ENCODE assay signal across 16 cellular contexts in genomic region chr1:119101563-119101962, GRCh38. TPM values are rescaled to one million over a fixed set of nuclear protein-coding genes. Genes with fewer than 3 reads are reported as not detected.
A peak's percentile ranks its signal among the peaks of the same experiment; 100 is the strongest.
DNase-seq lines count a peak whose midpoint lies in the region; ATAC-seq and TF ChIP-seq lines count a peak whose summit lies in the region.
"Had no signal": no experiment of that assay in that cellular context is flagged by ENCODE, and none has a peak within 500 bp of the region (broad histone marks: within the 10 kb centered on the region; RNA-seq: fewer than 3 reads in every experiment).

No MANE protein-coding gene starts in this region.

- no peaks in the 10 kb centered on the region for H3K9me3 ChIP-seq in gastrocnemius medialis
- H3K9me3 ChIP-seq: BLaER1 treated with 17β-estradiol and CSF1 and Interleukin-3, amounts not matched to agents 10 nM and 100 nM; ovary had no signal

- TF ChIP-seq POLR2A in gastrocnemius medialis (IDR thresholded peaks at IDR 0.05), result peak in 1 of 2 donors; percentile 33

- H3K36me3 ChIP-seq in gastrocnemius medialis, result no peaks in the 10 kb centered on the region
- H3K36me3 ChIP-seq: BLaER1 treated with 17β-estradiol and CSF1 and Interleukin-3, amounts not matched to agents 10 nM and 100 nM; ovary had no signal

- TF ChIP-seq CTCF in astrocyte of the cerebellum (IDR thresholded peaks at IDR 0.05; ENCODE audit: low read depth, low read length, missing control alignments) (no peak), gastrocnemius medialis (IDR thresholded peaks at IDR 0.05 in 4 of 5, conservative IDR thresholded peaks at IDR 0.05 in 1 of 5) (no peak), GM10248 (IDR thresholded peaks at IDR 0.05; ENCODE audit: control extremely low read depth, extremely low read depth, low read depth, missing control alignments) (no peak)

- H3K4me3 ChIP-seq in astrocyte of the cerebellum (ENCODE audit: low read depth, low read length) (no peak overlapping the region), gastrocnemius medialis (no peak overlapping the region)
- H3K4me3 ChIP-seq: BLaER1 treated with 17β-estradiol and CSF1 and Interleukin-3, amounts not matched to agents 10 nM and 100 nM; ovary; PC-9 had no signal

- peak; percentile 74 for DNase-seq in AG20443 (ENCODE audit: low spot score)
- DNase-seq in astrocyte of the cerebellum (ENCODE audit: low read depth), result peak; percentile 74
- peak; percentile 48 for DNase-seq in glomerular visceral epithelial cell (ENCODE audit: extremely low spot score)
- DNase-seq in gastrocnemius medialis, result peak; percentile 12 to 37
- DNase-seq in GM10248 (ENCODE audit: extremely low spot score), result no peak
- no peak for DNase-seq in caudate nucleus (lab: John Stamatoyannopoulos, UW)
- DNase-seq: activated CD8-positive, alpha-beta memory T cell treated with anti-CD3 and anti-CD28 coated beads, Interleukin-2, amount 50 U/mL, for 48 hours; amygdala; left colon; MM.1S; ovary; PC-9 had no signal

- peaks cover 3 to 15% of the 10 kb centered on the region in 2 donors for H3K4me1 ChIP-seq in gastrocnemius medialis
- H3K4me1 ChIP-seq: BLaER1 treated with 17β-estradiol and CSF1 and Interleukin-3, amounts not matched to agents 10 nM and 100 nM had no signal

- H3K27me3 ChIP-seq in gastrocnemius medialis, result no peaks in the 10 kb centered on the region
- H3K27me3 ChIP-seq: BLaER1 treated with 17β-estradiol and CSF1 and Interleukin-3, amounts not matched to agents 10 nM and 100 nM; ovary had no signal

- POLR2A ChIA-PET in GM10248 (lab: Yijun Ruan, JAX), result no interaction called here

- in situ Hi-C loops in astrocyte of the cerebellum (cut with HindIII; ENCODE audit: low sequenced_read_pairs) (no loop called here), gastrocnemius medialis (cut with MboI; ENCODE audit: low sequenced_read_pairs in 4 of 4) (no loop called here)

- CTCF ChIA-PET in GM10248 (lab: Yijun Ruan, JAX), result interaction anchor here (1.3 kb wide), 1 partner anchor 16 kb away, joined by 3 read pairs; no protein-coding TSS in a partner anchor

- ATAC-seq in gastrocnemius medialis (peak; percentile 92), GM19351 (IDR thresholded peaks at IDR 0.05; ENCODE audit: unreplicated experiment) (no peak), HG03342 (IDR thresholded peaks at IDR 0.05; ENCODE audit: unreplicated experiment) (no peak)
- ATAC-seq: left colon had no signal

- H3K27ac ChIP-seq in gastrocnemius medialis, result peak overlapping the region; percentile 53 to 75 (median 55)
- no peak overlapping the region for H3K27ac ChIP-seq in caudate nucleus (ENCODE audit: low read depth, low read length)
- H3K27ac ChIP-seq: BLaER1 treated with 17β-estradiol and CSF1 and Interleukin-3, amounts not matched to agents 10 nM and 100 nM; HL-60; ovary; PC-9 had no signal

- intact Hi-C loops in gastrocnemius medialis (cut with DNase I; ENCODE audit: low total_unique reads), result no loop called here

RNA-seq across cellular contexts. Expression of gene WARS2, which starts 38.9 kb away (rescaled TPM):
- total RNA-seq in gastrocnemius medialis, result 10 to 100 TPM in 1 of 4 donors, 1 to 10 TPM in 3; 5.8 to 16.5 (median 6.5) TPM

Comparison
In these comparisons a context has a peak if more than half of its experiments do, and no peak if none do; other contexts are left out.
1. DNase-seq: peak in AG20443 (single experiment), astrocyte of the cerebellum (single experiment), glomerular visceral epithelial cell (single experiment) and gastrocnemius medialis (2 of 2); none in GM10248 (single experiment) and caudate nucleus (0 of 61).
2. ATAC-seq: peak in gastrocnemius medialis (2 of 2); none in GM19351 (single experiment) and HG03342 (single experiment).